18 cellular contexts compared by ENCODE assay signal in the genomic region with DNA sequence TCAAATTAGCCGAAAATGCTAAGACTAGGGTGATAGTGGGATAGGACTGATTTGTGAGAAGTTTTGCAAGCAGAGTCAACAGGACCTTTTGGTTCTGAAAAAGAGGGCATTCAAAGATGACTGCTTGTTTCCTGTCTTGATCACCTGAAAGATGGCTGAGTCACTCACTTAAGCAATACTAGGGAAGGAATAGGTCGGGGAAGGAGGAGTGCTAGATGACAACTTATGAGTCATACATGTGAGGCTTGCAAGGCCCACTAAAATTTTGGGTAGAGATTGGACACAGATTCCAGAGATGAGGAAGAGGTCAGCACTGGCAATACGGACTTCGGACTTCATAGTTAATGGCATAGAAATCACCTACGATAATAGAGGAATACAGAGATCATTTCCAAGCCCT.
A peak's percentile ranks its signal among the peaks of the same experiment; 100 is the strongest.
DNase-seq lines count a peak whose midpoint lies in the region; ATAC-seq and TF ChIP-seq lines count a peak whose summit lies in the region.
"Had no signal": no experiment of that assay in that cellular context is flagged by ENCODE, and none has a peak within 500 bp of the region (broad histone marks: within the 10 kb centered on the region; RNA-seq: fewer than 3 reads in every experiment).

No MANE protein-coding gene starts in this region.

- no peaks in the 10 kb centered on the region for H3K36me3 Mint-ChIP-seq in neural progenitor cell
- H3K36me3 Mint-ChIP-seq: CD4-positive, CD25-positive, alpha-beta regulatory T cell had no signal

- H3K9me3 ChIP-seq in mammary epithelial cell (replicated peaks; ENCODE audit: insufficient read depth, low read length) = peaks cover 5% of the 10 kb centered on the region
- no peaks in the 10 kb centered on the region for H3K9me3 ChIP-seq in neural progenitor cell (ENCODE audit: low read depth)
- H3K9me3 ChIP-seq: SK-N-SH had no signal

- intact Hi-C loops in mammary epithelial cell (cut with micrococcal nuclease) = loop anchor here (1.0 to 5.0 kb wide), 2 partner anchors 89 to 218 kb away; partner anchors contain the start of gene FAM83B

- H3F3A ChIP-seq in neural progenitor cell (ENCODE audit: low read depth) = no peaks in the 10 kb centered on the region

- H2AFZ ChIP-seq in mammary epithelial cell (ENCODE audit: low read depth, low read length) (peak overlapping the region; percentile 37), neural progenitor cell (replicated peaks) (no peak overlapping the region)

- ATAC-seq in HG02623 (IDR thresholded peaks at IDR 0.05; ENCODE audit: unreplicated experiment) (no peak), HG02973 (IDR thresholded peaks at IDR 0.05; ENCODE audit: unreplicated experiment) (no peak)
- ATAC-seq: activated T-helper 17 cell treated with anti-CD3 and anti-CD28 coated beads, Interleukin-2, amount 50 U/mL, for 72 hours; left lobe of liver had no signal

- H3K4me3 ChIP-seq in mammary epithelial cell (replicated peaks in 1 of 3; ENCODE audit: insufficient read depth in 1 of 3, low read depth in 2 of 3, low read length in 3 of 3) (no peak overlapping the region), neural progenitor cell (no peak overlapping the region)

- 25% methylated on average over 5 of the region's 5 CpGs for WGBS in mammary epithelial cell (ENCODE audit: low coverage, missing lambda C conversion rate)

- CTCF ChIA-PET in mammary epithelial cell (lab: Charles Lee; ENCODE audit: low non-redundant PET) = no interaction called here

- H3K27me3 ChIP-seq in mammary epithelial cell (ENCODE audit: insufficient read depth, low read length) (no peaks in the 10 kb centered on the region), neural progenitor cell (no peaks in the 10 kb centered on the region)
- H3K27me3 ChIP-seq: neutrophil had no signal

- H3K36me3 ChIP-seq in mammary epithelial cell (ENCODE audit: insufficient read depth, low read length) = peaks cover 22% of the 10 kb centered on the region
- no peaks in the 10 kb centered on the region for H3K36me3 ChIP-seq in neural progenitor cell
- H3K36me3 ChIP-seq: neutrophil had no signal

- no peak overlapping the region for H3K27ac Mint-ChIP-seq in neural progenitor cell
- H3K27ac Mint-ChIP-seq: activated T-helper 17 cell treated with anti-CD3 and anti-CD28 coated beads, Interleukin-2, amount 50 U/mL, for 72 hours; CD4-positive, CD25-positive, alpha-beta regulatory T cell had no signal

- peak; percentile 1 for DNase-seq in Daoy (ENCODE audit: low read depth)
- DNase-seq in KBM-7 = peak; percentile 4
- DNase-seq in mammary epithelial cell = peak; percentile 97
- DNase-seq in kidney glomerular epithelial cell (lab: John Stamatoyannopoulos, UW) = peak; percentile 53
- no peak for DNase-seq in neural progenitor cell (ENCODE audit: low spot score)
- DNase-seq in C1 segment of cervical spinal cord (lab: John Stamatoyannopoulos, UW) = no peak
- DNase-seq: activated CD4-positive, alpha-beta T cell treated with anti-CD3 and anti-CD28 coated beads for 1 hour; CD4-positive, CD25-positive, alpha-beta regulatory T cell; central memory CD4-positive, alpha-beta T cell; NCI-H1105; NCI-H524; SK-N-SH; stimulated activated CD4-positive, alpha-beta T cell treated with anti-CD3 and anti-CD28 coated beads, Interleukin-15, amount 100 ng/mL, for 24 hours had no signal

- H3K4me1 ChIP-seq in mammary epithelial cell (ENCODE audit: insufficient read depth, low read length) (peaks cover 18% of the 10 kb centered on the region), neural progenitor cell (no peaks in the 10 kb centered on the region)

- dilution Hi-C loops in mammary epithelial cell (cut with HindIII; ENCODE audit: low sequenced_read_pairs) = no loop called here

- H3K27ac ChIP-seq in mammary epithelial cell (ENCODE audit: insufficient read depth, low read depth, low read length) (peak overlapping the region; percentile 90), neural progenitor cell (no peak overlapping the region)
- H3K27ac ChIP-seq: neutrophil had no signal

- no TSS peak for BruUV-seq in mammary epithelial cell (replicated peaks; lab: Mats Ljungman, UMichigan)

- peaks cover 3% of the 10 kb centered on the region for H3K27me3 Mint-ChIP-seq in neural progenitor cell (ENCODE audit: insufficient read depth, low read depth)
- H3K27me3 Mint-ChIP-seq: activated T-helper 17 cell treated with anti-CD3 and anti-CD28 coated beads, Interleukin-2, amount 50 U/mL, for 72 hours; CD4-positive, CD25-positive, alpha-beta regulatory T cell had no signal

- H3K79me2 ChIP-seq in mammary epithelial cell (ENCODE audit: insufficient read depth, low read length) (peaks cover 76% of the 10 kb centered on the region), neural progenitor cell (ENCODE audit: low read depth) (no peaks in the 10 kb centered on the region)

- H3K4me1 Mint-ChIP-seq in neural progenitor cell = no peaks in the 10 kb centered on the region
- H3K4me1 Mint-ChIP-seq: activated T-helper 17 cell treated with anti-CD3 and anti-CD28 coated beads, Interleukin-2, amount 50 U/mL, for 72 hours; CD4-positive, CD25-positive, alpha-beta regulatory T cell had no signal

- in situ Hi-C loops in KBM-7 (cut with MboI; ENCODE audit: low pct_unique_long_range_greater_than_20kb, low sequenced_read_pairs) (no loop called here), mammary epithelial cell (cut with MboI; ENCODE audit: low sequenced_read_pairs in 2 of 2) (no loop called here)

- no peak overlapping the region for H3K4me3 Mint-ChIP-seq in neural progenitor cell
- H3K4me3 Mint-ChIP-seq: activated T-helper 17 cell treated with anti-CD3 and anti-CD28 coated beads, Interleukin-2, amount 50 U/mL, for 72 hours; CD4-positive, CD25-positive, alpha-beta regulatory T cell had no signal

- H3K4me2 ChIP-seq in mammary epithelial cell (ENCODE audit: insufficient read depth, low read depth, low read length) = peak overlapping the region; percentile 72
- no peak overlapping the region for H3K4me2 ChIP-seq in neural progenitor cell
- H3K4me2 ChIP-seq: SK-N-SH had no signal

- peaks cover 16% of the 10 kb centered on the region for H3K9me3 Mint-ChIP-seq in neural progenitor cell

- H3K9ac ChIP-seq in mammary epithelial cell (ENCODE audit: insufficient read depth, low read length) (peak overlapping the region; percentile 52), neural progenitor cell (no peak overlapping the region)
- H3K9ac ChIP-seq: SK-N-SH had no signal

- TF ChIP-seq CTCF in mammary epithelial cell (conservative IDR thresholded peaks at IDR 0.05 in 1 of 2, IDR thresholded peaks at IDR 0.05 in 1 of 2; ENCODE audit: extremely low read depth in 1 of 2, insufficient read depth in 1 of 2, low read depth in 1 of 2, low read length in 2 of 2) = no peak
- no peak for TF ChIP-seq CTCF in neural progenitor cell (IDR thresholded peaks at IDR 0.05)

- no peaks in the 10 kb centered on the region for H4K20me1 ChIP-seq in mammary epithelial cell (ENCODE audit: insufficient read depth, low read length)
- H4K20me1 ChIP-seq in neural progenitor cell (ENCODE audit: low read depth) = no peaks in the 10 kb centered on the region

Comparison
In these comparisons a context has a peak if more than half of its experiments do, and no peak if none do; other contexts are left out.
1. DNase-seq: peak in Daoy (single experiment), KBM-7 (single experiment), mammary epithelial cell (single experiment) and kidney glomerular epithelial cell (single experiment); none in neural progenitor cell (single experiment) and C1 segment of cervical spinal cord (0 of 14).